Comparison of ENCODE assay signal across 24 cellular contexts in genomic region chr18:63109789-63110188, GRCh38.
"Had no signal": no experiment of that assay in that cellular context is flagged by ENCODE, and none has a peak within 500 bp of the region (broad histone marks: within the 10 kb centered on the region; RNA-seq: fewer than 3 reads in every experiment).

No MANE protein-coding gene starts in this region.

- H3K27ac ChIP-seq: epithelial cell of prostate, gastroesophageal sphincter, neutrophil, ovary, right lobe of liver, thoracic aorta had no signal

- H3K36me3 ChIP-seq: gastroesophageal sphincter, neutrophil, ovary, right lobe of liver, thoracic aorta had no signal

- H3K4me1 ChIP-seq: right lobe of liver had no signal

- DNase-seq: activated CD4-positive, alpha-beta memory T cell treated with anti-CD3 and anti-CD28 coated beads for 36 hours; activated CD4-positive, alpha-beta T cell treated with anti-CD3 and anti-CD28 coated beads, Interleukin-2, amount 10 ng/mL, durations not matched to agents 24 days and 14 days; activated CD4-positive, CD25-positive, alpha-beta regulatory T cell treated with anti-CD3 and anti-CD28 coated beads, Interleukin-2, amount 50 U/mL, for 72 hours; activated CD8-positive, alpha-beta memory T cell treated with anti-CD3 and anti-CD28 coated beads, Interleukin-2, amount 50 U/mL, for 4 hours; activated naive CD4-positive, alpha-beta T cell; activated T-cell treated with anti-CD3 and anti-CD28 coated beads, Interleukin-2, amount 50 U/mL, for 1 hour; dermis blood vessel endothelial cell; effector CD4-positive, alpha-beta T cell; hippocampal formation; kidney; left colon; mammary epithelial cell; nephron progenitor cell; ovary; right lobe of liver; stimulated activated CD4-positive, alpha-beta T cell treated with anti-CD3 and anti-CD28 coated beads, Interleukin-2, amount 100 ng/mL, for 48 hours; T-helper 9 cell had no signal

- H3K27me3 ChIP-seq: gastroesophageal sphincter, neutrophil, ovary, right lobe of liver had no signal

- H3K4me3 ChIP-seq: gastroesophageal sphincter, ovary, right lobe of liver, thoracic aorta had no signal

- FAIRE-seq: bronchial epithelial cell, colon, kidney, urothelium cell line had no signal

- H3K9me3 ChIP-seq: gastroesophageal sphincter, neutrophil, ovary, right lobe of liver, thoracic aorta had no signal
